ENCODE assay signal across 10 cellular contexts in genomic region chrX:70168238-70169188, GRCh38. TPM values are rescaled to one million over a fixed set of nuclear protein-coding genes. Genes with fewer than 3 reads are reported as not detected.
DNase-seq lines count a peak whose midpoint lies in the region; ATAC-seq and TF ChIP-seq lines count a peak whose summit lies in the region.
"Had no signal": no experiment of that assay in that cellular context is flagged by ENCODE, and none has a peak within 500 bp of the region (broad histone marks: within the 10 kb centered on the region; RNA-seq: fewer than 3 reads in every experiment).

No MANE protein-coding gene starts in this region.

- H2BK15ac ChIP-seq in mesendoderm (replicated peaks; ENCODE audit: low read depth) = no peak overlapping the region

- H3K4ac ChIP-seq in mesendoderm (ENCODE audit: low read depth, low read length) = no peak overlapping the region

- CTCF ChIA-PET in GM10248 (lab: Yijun Ruan, JAX) = interaction anchor here (1.3 to 1.6 kb wide), 4 partner anchors 8 to 35 kb away, joined by 3 to 4 read pairs (median 3); partner anchors contain the start of gene IGBP1

- no peak overlapping the region for H2BK120ac ChIP-seq in mesendoderm (ENCODE audit: low read depth, low read length)

- H3K79me2 ChIP-seq in mesendoderm (ENCODE audit: control insufficient read depth, insufficient read depth, low read length) = no peaks in the 10 kb centered on the region

- no CpG with 5 or more reads among the region's 11 CpGs for WGBS in mesendoderm (ENCODE audit: extremely low coverage, insufficient coverage, low lambda C conversion rate)

- H4K8ac ChIP-seq in mesendoderm (ENCODE audit: low read depth, low read length) = no peak overlapping the region

- H3K4me1 ChIP-seq in mesendoderm (ENCODE audit: control insufficient read depth, low read depth, low read length) = peaks cover 3% of the 10 kb centered on the region
- H3K4me1 ChIP-seq: ascending aorta had no signal

- H3K27ac ChIP-seq in mesendoderm (ENCODE audit: low read depth, low read length) = peak overlapping the region; percentile 57

- no peaks in the 10 kb centered on the region for H3K36me3 ChIP-seq in mesendoderm (ENCODE audit: control insufficient read depth, insufficient read depth, low read length)
- H3K36me3 ChIP-seq: ascending aorta had no signal

- H3K27me3 ChIP-seq in mesendoderm (ENCODE audit: insufficient read depth, low read length, poor library complexity) = no peaks in the 10 kb centered on the region
- H3K27me3 ChIP-seq: ascending aorta had no signal

- TF ChIP-seq CTCF in cardiac fibroblast (IDR thresholded peaks at IDR 0.05; ENCODE audit: low read depth, low read length) (no peak), GM10248 (IDR thresholded peaks at IDR 0.05; ENCODE audit: control extremely low read depth, extremely low read depth, low read depth, missing control alignments) (no peak)

- POLR2A ChIA-PET in GM10248 (lab: Yijun Ruan, JAX) = no interaction called here

- ATAC-seq in GM19023 (IDR thresholded peaks at IDR 0.05; ENCODE audit: unreplicated experiment) = no peak

- H3K4me3 ChIP-seq in cardiac fibroblast (replicated peaks in 1 of 2; ENCODE audit: low read depth in 2 of 2, low read length in 2 of 2) (no peak overlapping the region), mesendoderm (ENCODE audit: low read length) (no peak overlapping the region)

- H2BK5ac ChIP-seq in mesendoderm (ENCODE audit: low read length) = no peak overlapping the region

- H3K4me2 ChIP-seq in mesendoderm (ENCODE audit: low read length) = peak overlapping the region; percentile 20

- H3K23ac ChIP-seq in mesendoderm (ENCODE audit: low read length) = no peak overlapping the region

- no peak overlapping the region for H4K5ac ChIP-seq in mesendoderm (ENCODE audit: low read length)

- H2AK5ac ChIP-seq in mesendoderm (ENCODE audit: low read length) = no peak overlapping the region

- H3K79me1 ChIP-seq in mesendoderm (ENCODE audit: low read length) = no peaks in the 10 kb centered on the region

- peak overlapping the region; percentile 60 for H3K56ac ChIP-seq in mesendoderm (ENCODE audit: low read length)

- H3K9ac ChIP-seq in mesendoderm (ENCODE audit: low read length) = no peak overlapping the region

- DNase-seq in AG08396 (ENCODE audit: low spot score) (peak; percentile 61), M059J (ENCODE audit: low read depth) (peak; percentile 87), cardiac fibroblast (ENCODE audit: low read depth in 2 of 2) (peak; percentile 72 to 75), mesendoderm (peak; percentile 80), activated gamma-delta T cell (lab: John Stamatoyannopoulos, UW) (no peak), pons (ENCODE audit: low spot score) (no peak), GM10248 (ENCODE audit: extremely low spot score) (no peak)
- DNase-seq: NCI-H187 had no signal

- no peak overlapping the region for H3K18ac ChIP-seq in mesendoderm (ENCODE audit: low read length)

RNA-seq across cellular contexts. Expression of gene DGAT2L6, which starts 8.8 kb away (rescaled TPM):
- not detected in 2 replicates for total RNA-seq in M059J (2014; rRNA removed; shearing (Covaris generic))
- not detected for polyA plus RNA-seq in mesendoderm (2013, experiment 1 of 2)
- polyA plus RNA-seq in mesendoderm (2013, experiment 2 of 2) = not detected
- total RNA-seq: ascending aorta had no signal

RNA-seq across cellular contexts. Expression of gene IGBP1, which starts 35.3 kb away (rescaled TPM):
- 98.8 and 107 TPM in 2 replicates for total RNA-seq in M059J (2014; rRNA removed; shearing (Covaris generic))
- polyA plus RNA-seq in mesendoderm (2013, experiment 1 of 2) = 33.9 TPM
- 33.9 TPM for polyA plus RNA-seq in mesendoderm (2013, experiment 2 of 2)

Comparison
In these comparisons a context has a peak if more than half of its experiments do, and no peak if none do; other contexts are left out.
1. DNase-seq: peak in AG08396 (single experiment), M059J (single experiment), cardiac fibroblast (2 of 2) and mesendoderm (single experiment); none in activated gamma-delta T cell (single experiment), pons (single experiment) and GM10248 (single experiment).